Comparison of ENCODE assay signal across 13 cellular contexts in the genomic region with DNA sequence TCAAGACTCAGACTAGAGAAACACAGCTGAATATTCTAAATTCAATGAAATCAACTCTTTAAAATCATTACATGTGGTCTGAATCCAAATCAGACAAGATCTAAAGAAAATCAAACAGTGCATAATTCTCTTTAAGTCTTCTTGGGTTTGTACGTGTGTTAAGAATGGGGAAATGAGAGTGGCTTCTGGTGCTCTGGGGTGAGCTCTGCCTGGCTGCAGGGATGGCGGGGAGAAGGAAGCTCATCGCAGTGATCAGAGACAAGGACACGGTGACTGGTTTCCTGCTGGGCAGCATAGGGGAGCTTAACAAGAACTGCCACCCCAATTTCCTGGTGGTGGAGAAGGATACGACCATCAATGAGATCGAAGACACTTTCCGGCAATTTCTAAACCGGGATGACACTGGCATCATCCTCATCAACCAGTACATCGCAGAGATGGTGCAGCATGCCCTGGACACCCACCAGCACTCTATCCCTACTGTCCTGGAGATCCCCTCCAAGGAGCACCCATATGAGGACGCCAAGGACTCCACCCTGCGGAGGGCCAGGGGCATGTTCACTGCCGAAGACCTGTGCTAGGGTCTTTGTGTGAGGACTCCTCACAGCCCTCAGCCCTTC.
"Had no signal": no experiment of that assay in that cellular context is flagged by ENCODE, and none has a peak within 500 bp of the region (broad histone marks: within the 10 kb centered on the region; RNA-seq: fewer than 3 reads in every experiment).

No MANE protein-coding gene starts in this region.

- H3K4me3 ChIP-seq: cardiac muscle cell, esophagus muscularis mucosa, right lobe of liver, thoracic aorta, upper lobe of right lung had no signal

- H3K27me3 ChIP-seq: cardiac muscle cell, esophagus muscularis mucosa, right lobe of liver, upper lobe of right lung had no signal

- FAIRE-seq: kidney had no signal

- ATAC-seq: activated CD8-positive, alpha-beta memory T cell treated with anti-CD3 and anti-CD28 coated beads, Interleukin-2, amount 10 ng/mL, durations not matched to agents 7 days and 5 days; upper lobe of right lung had no signal

- H3K27ac ChIP-seq: cardiac muscle cell, esophagus muscularis mucosa, right lobe of liver, thoracic aorta, upper lobe of right lung, VCaP had no signal

- H3K9me3 ChIP-seq: esophagus muscularis mucosa, right lobe of liver, thoracic aorta, upper lobe of right lung had no signal

- DNase-seq: activated CD4-positive, alpha-beta T cell treated with anti-CD3 and anti-CD28 coated beads, Interleukin-2, amount 50 U/mL, for 48 hours; activated CD8-positive, alpha-beta memory T cell treated with anti-CD3 and anti-CD28 coated beads, Interleukin-2, amount 10 ng/mL, durations not matched to agents 7 days and 5 days; activated effector memory CD4-positive, alpha-beta T cell treated with Interleukin-2 at 50 U/mL for 16 hours; activated naive CD4-positive, alpha-beta T cell treated with anti-CD3 and anti-CD28 coated beads, Interleukin-2, amount 50 U/mL, for 16 hours; activated T-cell treated with anti-CD3 and anti-CD28 coated beads, Interleukin-2, amount 50 U/mL, for 1 hour; kidney; left ventricle myocardium superior; right lobe of liver; upper lobe of right lung had no signal

- H3K4me1 ChIP-seq: esophagus muscularis mucosa, right lobe of liver, upper lobe of right lung had no signal
